In genomic region chr2:79552653-79553052, GRCh38 we compare ENCODE assay signal across 35 cellular contexts. TPM values are rescaled to one million over a fixed set of nuclear protein-coding genes. Genes with fewer than 3 reads are reported as not detected.
"Had no signal": no experiment of that assay in that cellular context is flagged by ENCODE, and none has a peak within 500 bp of the region (broad histone marks: within the 10 kb centered on the region; RNA-seq: fewer than 3 reads in every experiment).

No MANE protein-coding gene starts in this region.

- H3K9me3 ChIP-seq: ovary, right lobe of liver, vagina had no signal

- H3K27me3 Mint-ChIP-seq: naive B cell; progenitor cell of endocrine pancreas; stimulated activated memory B cell treated with anti-CD40 and anti-IgM and Interleukin-4, amounts not matched to agents 10 μg/mL and 1 μg/mL and 100 μg/mL, for 72 hours; stimulated activated naive CD8-positive, alpha-beta T cell treated with anti-CD3 and anti-CD28 coated beads, Interleukin-15, amount 100 ng/mL, for 72 hours; type B pancreatic cell had no signal

- H3K4me2 ChIP-seq: neural progenitor cell, smooth muscle cell had no signal

- H3K27me3 ChIP-seq: left lung, neural progenitor cell, neutrophil, ovary, right atrium auricular region, right lobe of liver, tibial nerve, vagina had no signal

- H3K4me1 Mint-ChIP-seq: immature natural killer cell; mesothelial cell of epicardium; naive B cell; natural killer cell; nephron progenitor cell; neural progenitor cell; stimulated activated memory B cell treated with anti-CD40 and anti-IgM and Interleukin-4, amounts not matched to agents 10 μg/mL and 1 μg/mL and 100 μg/mL, for 72 hours; stimulated activated naive CD8-positive, alpha-beta T cell treated with anti-CD3 and anti-CD28 coated beads, Interleukin-15, amount 100 ng/mL, for 72 hours had no signal

- ATAC-seq: left colon; left lung; lower lobe of right lung; natural killer cell; right lobe of liver; stimulated activated memory B cell treated with anti-CD40 and anti-IgM and Interleukin-4, amounts not matched to agents 10 μg/mL and 1 μg/mL and 100 μg/mL, for 72 hours; stimulated activated naive CD8-positive, alpha-beta T cell treated with anti-CD3 and anti-CD28 coated beads, Interleukin-15, amount 100 ng/mL, for 72 hours had no signal

- H3K4me3 ChIP-seq: left lung, lower lobe of right lung, neural progenitor cell, ovary, right atrium auricular region, right lobe of liver, smooth muscle cell, tibial nerve, vagina had no signal

- H3K27ac ChIP-seq: left lung, lower lobe of right lung, neural progenitor cell, neutrophil, ovary, right atrium auricular region, right lobe of liver, tibial nerve, vagina had no signal

- H3K36me3 Mint-ChIP-seq: stimulated activated memory B cell treated with anti-CD40 and anti-IgM and Interleukin-4, amounts not matched to agents 10 μg/mL and 1 μg/mL and 100 μg/mL, for 72 hours had no signal

- DNase-seq: hippocampal formation; immature natural killer cell; kidney; left colon; left lung; lower lobe of right lung; mammary epithelial cell; mesenchymal stem cell; naive B cell; natural killer cell; nephron progenitor cell; occipital lobe; ovary; right lobe of liver; stimulated activated CD4-positive, alpha-beta T cell treated with anti-CD3 and anti-CD28 coated beads, Interleukin-1b, Interleukin-23, amount 100 ng/mL, for 48 hours; stimulated activated CD4-positive, alpha-beta T cell treated with anti-CD3 and anti-CD28 coated beads, Interleukin-2, amount 100 ng/mL, for 48 hours; stimulated activated CD4-positive, alpha-beta T cell treated with anti-CD3 and anti-CD28 coated beads, Interleukin-4, amount 100 ng/mL, for 4 hours; stimulated activated CD8-positive, alpha-beta memory T cell treated with anti-CD3 and anti-CD28 coated beads, Interleukin-4, amount 100 ng/mL, for 48 hours; stimulated activated naive CD4-positive, alpha-beta T cell treated with Interleukin-2 at 50 U/mL for 16 hours; stimulated activated naive CD8-positive, alpha-beta T cell treated with anti-CD3 and anti-CD28 coated beads, Interleukin-15, amount 100 ng/mL, for 72 hours; substantia nigra had no signal

- H3K36me3 ChIP-seq: left lung, lower lobe of right lung, neutrophil, ovary, right atrium auricular region, right lobe of liver, tibial nerve, vagina had no signal

- H3K4me3 Mint-ChIP-seq: immature natural killer cell; mesothelial cell of epicardium; naive B cell; natural killer cell; nephron progenitor cell; neural progenitor cell; stimulated activated memory B cell treated with anti-CD40 and anti-IgM and Interleukin-4, amounts not matched to agents 10 μg/mL and 1 μg/mL and 100 μg/mL, for 72 hours; stimulated activated naive CD8-positive, alpha-beta T cell treated with anti-CD3 and anti-CD28 coated beads, Interleukin-15, amount 100 ng/mL, for 72 hours; type B pancreatic cell had no signal

- H3K27ac Mint-ChIP-seq: immature natural killer cell; mesothelial cell of epicardium; natural killer cell; nephron progenitor cell; neural progenitor cell; progenitor cell of endocrine pancreas; stimulated activated memory B cell treated with anti-CD40 and anti-IgM and Interleukin-4, amounts not matched to agents 10 μg/mL and 1 μg/mL and 100 μg/mL, for 72 hours; stimulated activated naive CD8-positive, alpha-beta T cell treated with anti-CD3 and anti-CD28 coated beads, Interleukin-15, amount 100 ng/mL, for 72 hours; type B pancreatic cell had no signal

- H3K4me1 ChIP-seq: left lung, lower lobe of right lung, neural progenitor cell, right atrium auricular region, right lobe of liver, tibial nerve, vagina had no signal

- H2AFZ ChIP-seq: neural progenitor cell had no signal

RNA-seq across cellular contexts. Expression of gene CTNNA2, which starts 39.8 kb away (rescaled TPM):
- total RNA-seq: kidney, lower lobe of right lung, mammary epithelial cell, mononuclear cell, natural killer cell, pulmonary artery endothelial cell, right atrium auricular region, smooth muscle cell, ureter had no signal
- polyA plus RNA-seq: immature natural killer cell, liver, mammary epithelial cell, smooth muscle cell had no signal
